ENCODE assay signal across 1 cellular context in the genomic region with DNA sequence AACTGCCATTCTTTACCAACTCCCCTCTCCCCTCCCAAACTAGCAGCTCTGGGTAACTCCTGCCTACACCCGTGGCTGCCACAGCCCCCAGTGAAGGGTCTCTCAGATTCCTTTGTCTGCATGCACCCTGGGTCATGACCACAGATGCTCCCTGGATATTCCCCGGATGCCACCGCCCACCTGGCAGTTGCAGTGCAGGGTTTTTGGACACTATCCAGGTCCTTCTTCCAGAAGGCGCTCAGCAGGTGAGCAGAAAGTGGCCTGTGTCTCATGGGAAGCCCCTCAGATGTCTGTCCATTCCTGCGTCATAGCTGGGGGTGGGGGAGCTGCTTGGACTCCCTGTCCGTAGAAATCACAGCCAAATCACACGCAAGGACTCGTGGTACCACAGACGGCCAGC.
TF ChIP-seq lines count a peak whose summit lies in the region.

No MANE protein-coding gene starts in this region.

TF ChIP-seq in HEK293, 187 proteins besides CTCF, POLR2A, EP300 and RAD21 (continued from another document):
- TF ChIP-seq, protein P1, sequence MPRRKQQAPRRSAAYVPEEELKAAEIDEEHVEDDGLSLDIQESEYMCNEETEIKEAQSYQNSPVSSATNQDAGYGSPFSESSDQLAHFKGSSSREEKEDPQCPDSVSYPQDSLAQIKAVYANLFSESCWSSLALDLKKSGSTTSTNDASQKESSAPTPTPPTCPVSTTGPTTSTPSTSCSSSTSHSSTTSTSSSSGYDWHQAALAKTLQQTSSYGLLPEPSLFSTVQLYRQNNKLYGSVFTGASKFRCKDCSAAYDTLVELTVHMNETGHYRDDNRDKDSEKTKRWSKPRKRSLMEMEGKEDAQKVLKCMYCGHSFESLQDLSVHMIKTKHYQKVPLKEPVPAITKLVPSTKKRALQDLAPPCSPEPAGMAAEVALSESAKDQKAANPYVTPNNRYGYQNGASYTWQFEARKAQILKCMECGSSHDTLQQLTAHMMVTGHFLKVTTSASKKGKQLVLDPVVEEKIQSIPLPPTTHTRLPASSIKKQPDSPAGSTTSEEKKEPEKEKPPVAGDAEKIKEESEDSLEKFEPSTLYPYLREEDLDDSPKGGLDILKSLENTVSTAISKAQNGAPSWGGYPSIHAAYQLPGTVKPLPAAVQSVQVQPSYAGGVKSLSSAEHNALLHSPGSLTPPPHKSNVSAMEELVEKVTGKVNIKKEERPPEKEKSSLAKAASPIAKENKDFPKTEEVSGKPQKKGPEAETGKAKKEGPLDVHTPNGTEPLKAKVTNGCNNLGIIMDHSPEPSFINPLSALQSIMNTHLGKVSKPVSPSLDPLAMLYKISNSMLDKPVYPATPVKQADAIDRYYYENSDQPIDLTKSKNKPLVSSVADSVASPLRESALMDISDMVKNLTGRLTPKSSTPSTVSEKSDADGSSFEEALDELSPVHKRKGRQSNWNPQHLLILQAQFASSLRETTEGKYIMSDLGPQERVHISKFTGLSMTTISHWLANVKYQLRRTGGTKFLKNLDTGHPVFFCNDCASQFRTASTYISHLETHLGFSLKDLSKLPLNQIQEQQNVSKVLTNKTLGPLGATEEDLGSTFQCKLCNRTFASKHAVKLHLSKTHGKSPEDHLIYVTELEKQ (tag by site-specific recombination; IDR thresholded peaks at IDR 0.05; ENCODE audit: borderline replicate concordance) = no peak
- no peak for TF ChIP-seq ZNF561 (tag by site-specific recombination; IDR thresholded peaks at IDR 0.05; ENCODE audit: borderline replicate concordance)
- TF ChIP-seq ZFP69B (tag by site-specific recombination; IDR thresholded peaks at IDR 0.05) = no peak
- TF ChIP-seq, protein P2, sequence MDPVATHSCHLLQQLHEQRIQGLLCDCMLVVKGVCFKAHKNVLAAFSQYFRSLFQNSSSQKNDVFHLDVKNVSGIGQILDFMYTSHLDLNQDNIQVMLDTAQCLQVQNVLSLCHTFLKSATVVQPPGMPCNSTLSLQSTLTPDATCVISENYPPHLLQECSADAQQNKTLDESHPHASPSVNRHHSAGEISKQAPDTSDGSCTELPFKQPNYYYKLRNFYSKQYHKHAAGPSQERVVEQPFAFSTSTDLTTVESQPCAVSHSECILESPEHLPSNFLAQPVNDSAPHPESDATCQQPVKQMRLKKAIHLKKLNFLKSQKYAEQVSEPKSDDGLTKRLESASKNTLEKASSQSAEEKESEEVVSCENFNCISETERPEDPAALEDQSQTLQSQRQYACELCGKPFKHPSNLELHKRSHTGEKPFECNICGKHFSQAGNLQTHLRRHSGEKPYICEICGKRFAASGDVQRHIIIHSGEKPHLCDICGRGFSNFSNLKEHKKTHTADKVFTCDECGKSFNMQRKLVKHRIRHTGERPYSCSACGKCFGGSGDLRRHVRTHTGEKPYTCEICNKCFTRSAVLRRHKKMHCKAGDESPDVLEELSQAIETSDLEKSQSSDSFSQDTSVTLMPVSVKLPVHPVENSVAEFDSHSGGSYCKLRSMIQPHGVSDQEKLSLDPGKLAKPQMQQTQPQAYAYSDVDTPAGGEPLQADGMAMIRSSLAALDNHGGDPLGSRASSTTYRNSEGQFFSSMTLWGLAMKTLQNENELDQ (tag by site-specific recombination; IDR thresholded peaks at IDR 0.05; ENCODE audit: low read depth) = no peak
- TF ChIP-seq ZNF555 (tag by site-specific recombination; conservative IDR thresholded peaks at IDR 0.05) = no peak
- TF ChIP-seq ZNF274 (IDR thresholded peaks at IDR 0.05; ENCODE audit: low read length) = no peak
- no peak for TF ChIP-seq ZNF274 (tag by site-specific recombination; IDR thresholded peaks at IDR 0.05; ENCODE audit: borderline replicate concordance)
- TF ChIP-seq, protein P3, sequence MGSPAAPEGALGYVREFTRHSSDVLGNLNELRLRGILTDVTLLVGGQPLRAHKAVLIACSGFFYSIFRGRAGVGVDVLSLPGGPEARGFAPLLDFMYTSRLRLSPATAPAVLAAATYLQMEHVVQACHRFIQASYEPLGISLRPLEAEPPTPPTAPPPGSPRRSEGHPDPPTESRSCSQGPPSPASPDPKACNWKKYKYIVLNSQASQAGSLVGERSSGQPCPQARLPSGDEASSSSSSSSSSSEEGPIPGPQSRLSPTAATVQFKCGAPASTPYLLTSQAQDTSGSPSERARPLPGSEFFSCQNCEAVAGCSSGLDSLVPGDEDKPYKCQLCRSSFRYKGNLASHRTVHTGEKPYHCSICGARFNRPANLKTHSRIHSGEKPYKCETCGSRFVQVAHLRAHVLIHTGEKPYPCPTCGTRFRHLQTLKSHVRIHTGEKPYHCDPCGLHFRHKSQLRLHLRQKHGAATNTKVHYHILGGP (tag by site-specific recombination; IDR thresholded peaks at IDR 0.05) = no peak
- peak; percentile 58; the same call in 1 of the 2 replicates for TF ChIP-seq ZFHX2 (tag by site-specific recombination; conservative IDR thresholded peaks at IDR 0.05)
- no peak for TF ChIP-seq ZNF707 (tag by site-specific recombination; IDR thresholded peaks at IDR 0.05)
- TF ChIP-seq ZNF133 (tag by site-specific recombination; IDR thresholded peaks at IDR 0.05) = no peak
- TF ChIP-seq SP2 (tag by site-specific recombination; IDR thresholded peaks at IDR 0.05) = no peak
